ENCODE assay signal across 9 cellular contexts in the genomic region with DNA sequence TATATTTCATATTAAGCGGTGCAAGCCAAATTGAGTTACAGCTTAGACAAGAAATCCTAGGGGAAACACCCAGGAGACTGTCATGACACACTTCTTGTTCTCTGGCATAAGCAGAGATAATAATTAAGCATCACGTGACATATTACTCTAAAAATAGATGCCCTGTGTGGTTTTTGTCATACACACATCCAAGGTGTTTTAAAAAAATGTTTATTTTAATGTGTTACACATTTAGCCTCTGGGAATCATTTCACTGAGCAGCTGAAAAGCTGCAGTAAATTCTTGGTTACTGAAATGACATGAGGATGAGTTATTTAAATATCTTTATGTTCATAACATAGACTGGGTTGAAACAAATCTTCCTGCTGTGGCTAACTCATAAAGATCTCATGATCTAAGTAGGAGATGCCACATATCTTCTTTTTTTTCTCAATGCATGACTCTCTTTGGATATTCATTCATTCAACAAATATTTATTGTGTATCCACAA. TPM values are rescaled to one million over a fixed set of nuclear protein-coding genes. Genes with fewer than 3 reads are reported as not detected.
A peak's percentile ranks its signal among the peaks of the same experiment; 100 is the strongest.
DNase-seq lines count a peak whose midpoint lies in the region; ATAC-seq lines count a peak whose summit lies in the region.
"Had no signal": no experiment of that assay in that cellular context is flagged by ENCODE, and none has a peak within 500 bp of the region (broad histone marks: within the 10 kb centered on the region; RNA-seq: fewer than 3 reads in every experiment).

No MANE protein-coding gene starts in this region.

- POLR2A ChIA-PET in T-cell (lab: Charles Lee) = no interaction called here

- no peaks in the 10 kb centered on the region for H3K27me3 Mint-ChIP-seq in activated naive CD4-positive, alpha-beta T cell treated with anti-CD3 and anti-CD28 coated beads for 36 hours (ENCODE audit: low read depth)
- H3K27me3 Mint-ChIP-seq in T-cell = no peaks in the 10 kb centered on the region
- H3K27me3 Mint-ChIP-seq in stimulated activated memory B cell treated with anti-CD40 and anti-IgM and Interleukin-4, amounts not matched to agents 10 μg/mL and 1 μg/mL and 100 μg/mL, for 72 hours = no peaks in the 10 kb centered on the region
- H3K27me3 Mint-ChIP-seq: IgD-negative memory B cell had no signal

- no peak for DNase-seq in activated naive CD4-positive, alpha-beta T cell treated with anti-CD3 and anti-CD28 coated beads for 36 hours
- no peak for DNase-seq in activated naive CD4-positive, alpha-beta T cell treated with anti-CD3 and anti-CD28 coated beads, Interleukin-2, amount 50 U/mL, for 16 hours
- no peak for DNase-seq in T-cell
- no peak for DNase-seq in iPS-NIHi11 (ENCODE audit: low spot score)
- no peak for DNase-seq in NCI-H446 (lab: John Stamatoyannopoulos, UW)
- no peak for DNase-seq in DMS 273 treated with DMSO at 0.1 percent for 48 hours (lab: John Stamatoyannopoulos, UW)

- intact Hi-C loops in activated naive CD4-positive, alpha-beta T cell treated with anti-CD3 and anti-CD28 coated beads for 36 hours (cut with micrococcal nuclease) = loop anchor here (1.0 to 2.0 kb wide), 4 partner anchors 13 to 41 kb away; no protein-coding TSS in a partner anchor

- CTCF ChIA-PET in activated naive CD4-positive, alpha-beta T cell treated with anti-CD3 and anti-CD28 coated beads for 36 hours (lab: Charles Lee) = interaction anchor here (1.0 to 2.5 kb wide), 7 partner anchors 14 to 42 kb away, joined by 3 to 7 read pairs (median 5); no protein-coding TSS in a partner anchor
- CTCF ChIA-PET in T-cell (lab: Charles Lee) = interaction anchor here (0.5 to 1.0 kb wide), 2 partner anchors 31 to 129 kb away, joined by 3 to 5 read pairs; no protein-coding TSS in a partner anchor

- peaks cover 21% of the 10 kb centered on the region for H3K9me3 Mint-ChIP-seq in activated naive CD4-positive, alpha-beta T cell treated with anti-CD3 and anti-CD28 coated beads for 36 hours
- peaks cover 8 to 11% (median 8%) of the 10 kb centered on the region in 3 donors for H3K9me3 Mint-ChIP-seq in T-cell
- H3K9me3 Mint-ChIP-seq in stimulated activated memory B cell treated with anti-CD40 and anti-IgM and Interleukin-4, amounts not matched to agents 10 μg/mL and 1 μg/mL and 100 μg/mL, for 72 hours = peaks cover 8% of the 10 kb centered on the region

- H3K4me3 Mint-ChIP-seq in activated naive CD4-positive, alpha-beta T cell treated with anti-CD3 and anti-CD28 coated beads for 36 hours = peak overlapping the region; percentile 3
- peak overlapping the region in 1 of 3 donors; percentile 38 for H3K4me3 Mint-ChIP-seq in T-cell
- no peak overlapping the region for H3K4me3 Mint-ChIP-seq in stimulated activated memory B cell treated with anti-CD40 and anti-IgM and Interleukin-4, amounts not matched to agents 10 μg/mL and 1 μg/mL and 100 μg/mL, for 72 hours

- ATAC-seq in HG02840 (IDR thresholded peaks at IDR 0.05; ENCODE audit: low FRiP score, unreplicated experiment) = peak; percentile 48
- no peak for ATAC-seq in T-cell (replicated peaks in 1 of 4)
- ATAC-seq in stimulated activated memory B cell treated with anti-CD40 and anti-IgM and Interleukin-4, amounts not matched to agents 10 μg/mL and 1 μg/mL and 100 μg/mL, for 72 hours = peak; percentile 50

- peak overlapping the region; percentile 65 for H3K27ac Mint-ChIP-seq in activated naive CD4-positive, alpha-beta T cell treated with anti-CD3 and anti-CD28 coated beads for 36 hours
- H3K27ac Mint-ChIP-seq in T-cell = peak overlapping the region; percentile 30 to 72
- H3K27ac Mint-ChIP-seq in stimulated activated memory B cell treated with anti-CD40 and anti-IgM and Interleukin-4, amounts not matched to agents 10 μg/mL and 1 μg/mL and 100 μg/mL, for 72 hours = peak overlapping the region; percentile 85
- H3K27ac Mint-ChIP-seq: IgD-negative memory B cell had no signal

- peaks cover 36% of the 10 kb centered on the region for H3K4me1 Mint-ChIP-seq in activated naive CD4-positive, alpha-beta T cell treated with anti-CD3 and anti-CD28 coated beads for 36 hours (ENCODE audit: low read depth)
- peaks cover 42 to 47% (median 47%) of the 10 kb centered on the region in 3 donors for H3K4me1 Mint-ChIP-seq in T-cell
- peaks cover 33% of the 10 kb centered on the region for H3K4me1 Mint-ChIP-seq in stimulated activated memory B cell treated with anti-CD40 and anti-IgM and Interleukin-4, amounts not matched to agents 10 μg/mL and 1 μg/mL and 100 μg/mL, for 72 hours

- peaks cover 19% of the 10 kb centered on the region for H3K36me3 Mint-ChIP-seq in activated naive CD4-positive, alpha-beta T cell treated with anti-CD3 and anti-CD28 coated beads for 36 hours (ENCODE audit: low read depth)
- peaks cover 45% of the 10 kb centered on the region for H3K36me3 Mint-ChIP-seq in T-cell
- peaks cover 54% of the 10 kb centered on the region for H3K36me3 Mint-ChIP-seq in stimulated activated memory B cell treated with anti-CD40 and anti-IgM and Interleukin-4, amounts not matched to agents 10 μg/mL and 1 μg/mL and 100 μg/mL, for 72 hours

RNA-seq across cellular contexts. Expression of gene ERMN, which starts 38.0 kb away (rescaled TPM):
- 1 to 10 TPM; 1.0 to 1.6 TPM for total RNA-seq in activated naive CD4-positive, alpha-beta T cell treated with anti-CD3 and anti-CD28 coated beads for 36 hours
- total RNA-seq in T-cell = 10 to 100 TPM in 2 of 5 donors, 1 to 10 TPM in 3; 2.2 to 12.8 (median 4.3) TPM

Comparison
In these comparisons a context has a peak if more than half of its experiments do, and no peak if none do; other contexts are left out.
1. ATAC-seq: peak in HG02840 (single experiment) and stimulated activated memory B cell treated with anti-CD40 and anti-IgM and Interleukin-4, amounts not matched to agents 10 μg/mL and 1 μg/mL and 100 μg/mL, for 72 hours (single experiment); none in T-cell (0 of 4).
2. Peak in every context shown above with its lines, with median percentiles within 50 percentile points of each other: H3K27ac Mint-ChIP-seq.